Comparison of ENCODE assay signal across 25 cellular contexts in genomic region chr17:43026610-43027009, GRCh38. TPM values are rescaled to one million over a fixed set of nuclear protein-coding genes. Genes with fewer than 3 reads are reported as not detected.
DNase-seq lines count a peak whose midpoint lies in the region; ATAC-seq and TF ChIP-seq lines count a peak whose summit lies in the region.
"Had no signal": no experiment of that assay in that cellular context is flagged by ENCODE, and none has a peak within 500 bp of the region (broad histone marks: within the 10 kb centered on the region; RNA-seq: fewer than 3 reads in every experiment).

No MANE protein-coding gene starts in this region.

- H3K4me3 Mint-ChIP-seq in HFFc6 (no peak overlapping the region), nephron (peak overlapping the region; percentile 76)
- peak overlapping the region in 1 of 2 donors; percentile 12 for H3K4me3 Mint-ChIP-seq in effector memory CD8-positive, alpha-beta T cell
- H3K4me3 Mint-ChIP-seq: activated T-helper 17 cell treated with anti-CD3 and anti-CD28 coated beads, Interleukin-2, amount 50 U/mL, for 72 hours had no signal

- TF ChIP-seq CTCF in HFFc6 (IDR thresholded peaks at IDR 0.05) (peak; percentile 20; the same call in 1 of the 2 replicates), nephron (IDR thresholded peaks at IDR 0.05; ENCODE audit: unreplicated experiment in 3 of 3) (no peak), GM10266 (IDR thresholded peaks at IDR 0.05; ENCODE audit: control insufficient read depth, insufficient read depth, low read depth, missing control alignments) (no peak)

- DNase-seq in HFFc6 (no peak), GM10266 (ENCODE audit: extremely low spot score) (no peak), SIG-M5 treated with dmso at 0.1 percent for 504 hours (lab: John Stamatoyannopoulos, UW; ENCODE audit: unreplicated experiment) (no peak), HPDE6-E6E7 (ENCODE audit: extremely low spot score) (no peak)
- no peak for DNase-seq in effector memory CD8-positive, alpha-beta T cell
- DNase-seq: activated CD4-positive, alpha-beta T cell treated with anti-CD3 and anti-CD28 coated beads for 1 hour; brain microvascular endothelial cell; colonic mucosa; DMS53; heart right ventricle; KG1; lower lobe of right lung; NCI-H1694 treated with DMSO at 0.1 percent for 48 hours; NCI-H2227 treated with DMSO at 0.1 percent for 48 hours; NCI-H82; stimulated activated naive CD4-positive, alpha-beta T cell; T-helper 9 cell had no signal

- H3K9me3 Mint-ChIP-seq in HFFc6: no peaks in the 10 kb centered on the region
- no peaks in the 10 kb centered on the region for H3K9me3 Mint-ChIP-seq in effector memory CD8-positive, alpha-beta T cell
- H3K9me3 Mint-ChIP-seq in nephron: no peaks in the 10 kb centered on the region
- H3K9me3 Mint-ChIP-seq: activated T-helper 17 cell treated with anti-CD3 and anti-CD28 coated beads, Interleukin-2, amount 50 U/mL, for 72 hours had no signal

- peaks cover 16 to 46% (median 34%) of the 10 kb centered on the region in 10 experiments for H3K4me1 ChIP-seq in BLaER1 treated with 17β-estradiol and CSF1 and Interleukin-3, amounts not matched to agents 10 nM and 100 nM
- H3K4me1 ChIP-seq: colonic mucosa had no signal

- H3K36me3 ChIP-seq in BLaER1 treated with 17β-estradiol and CSF1 and Interleukin-3, amounts not matched to agents 10 nM and 100 nM: no peaks in the 10 kb centered on the region
- H3K36me3 ChIP-seq: brain microvascular endothelial cell, colonic mucosa, heart right ventricle, lower lobe of right lung, thoracic aorta had no signal

- H3K27me3 ChIP-seq in BLaER1 treated with 17β-estradiol and CSF1 and Interleukin-3, amounts not matched to agents 10 nM and 100 nM: peaks cover 0 to 20% (median 5%) of the 10 kb centered on the region in 11 experiments; a peak in 9 of 22 replicates
- H3K27me3 ChIP-seq: brain microvascular endothelial cell, colonic mucosa, heart right ventricle had no signal

- H3K9ac ChIP-seq in BLaER1 treated with 17β-estradiol and CSF1 and Interleukin-3, amounts not matched to agents 10 nM and 100 nM: no peak overlapping the region; a peak in 1 of 22 replicates

- H3K36me3 Mint-ChIP-seq in HFFc6 (ENCODE audit: low read depth): no peaks in the 10 kb centered on the region
- peaks cover 11% of the 10 kb centered on the region for H3K36me3 Mint-ChIP-seq in effector memory CD8-positive, alpha-beta T cell (ENCODE audit: insufficient read depth)
- H3K36me3 Mint-ChIP-seq in nephron (ENCODE audit: low read depth): no peaks in the 10 kb centered on the region

- H4K20me1 ChIP-seq in BLaER1 treated with 17β-estradiol and CSF1 and Interleukin-3, amounts not matched to agents 10 nM and 100 nM: no peaks in the 10 kb centered on the region; a peak in 1 of 22 replicates

- H3K4me2 ChIP-seq in BLaER1 treated with 17β-estradiol and CSF1 and Interleukin-3, amounts not matched to agents 10 nM and 100 nM: peak overlapping the region in 9 of 11 experiments; percentile 9 to 99 (median 85); a peak in 15 of 22 replicates

- H3K4me3 ChIP-seq in BLaER1 treated with 17β-estradiol and CSF1 and Interleukin-3, amounts not matched to agents 10 nM and 100 nM: no peak overlapping the region
- H3K4me3 ChIP-seq: colonic mucosa, GM12878, heart right ventricle, lower lobe of right lung, SJSA1, skin epidermis, thoracic aorta had no signal

- H3K4me1 Mint-ChIP-seq in HFFc6 (ENCODE audit: low read depth): peaks cover 10% of the 10 kb centered on the region
- peaks cover 13 to 14% of the 10 kb centered on the region in 2 donors for H3K4me1 Mint-ChIP-seq in effector memory CD8-positive, alpha-beta T cell (ENCODE audit: low read depth in 2 of 2)
- peaks cover 36% of the 10 kb centered on the region for H3K4me1 Mint-ChIP-seq in nephron

- H3K27ac Mint-ChIP-seq in HFFc6 (no peak overlapping the region), nephron (peak overlapping the region; percentile 59 to 79 (median 61))
- H3K27ac Mint-ChIP-seq in effector memory CD8-positive, alpha-beta T cell: peak overlapping the region; percentile 13 to 31
- H3K27ac Mint-ChIP-seq: activated T-helper 17 cell treated with anti-CD3 and anti-CD28 coated beads, Interleukin-2, amount 50 U/mL, for 72 hours had no signal

- no peak for ATAC-seq in effector memory CD8-positive, alpha-beta T cell (replicated peaks)
- ATAC-seq in HG02623 (IDR thresholded peaks at IDR 0.05; ENCODE audit: unreplicated experiment): no peak
- ATAC-seq: activated T-helper 17 cell treated with anti-CD3 and anti-CD28 coated beads, Interleukin-2, amount 50 U/mL, for 72 hours; GM12878; heart right ventricle; lower lobe of right lung had no signal

- H3K27me3 Mint-ChIP-seq in HFFc6 (ENCODE audit: insufficient read depth) (peaks cover 7% of the 10 kb centered on the region), nephron (ENCODE audit: low read depth) (no peaks in the 10 kb centered on the region)
- no peaks in the 10 kb centered on the region for H3K27me3 Mint-ChIP-seq in effector memory CD8-positive, alpha-beta T cell
- H3K27me3 Mint-ChIP-seq: activated T-helper 17 cell treated with anti-CD3 and anti-CD28 coated beads, Interleukin-2, amount 50 U/mL, for 72 hours had no signal

- no peaks in the 10 kb centered on the region for H3K9me3 ChIP-seq in BLaER1 treated with 17β-estradiol and CSF1 and Interleukin-3, amounts not matched to agents 10 nM and 100 nM (replicated peaks in 1 of 11)
- H3K9me3 ChIP-seq: colonic mucosa, heart right ventricle, lower lobe of right lung, SJSA1, thoracic aorta had no signal

- H3K27ac ChIP-seq in BLaER1 treated with 17β-estradiol and CSF1 and Interleukin-3, amounts not matched to agents 10 nM and 100 nM: no peak overlapping the region
- H3K27ac ChIP-seq: brain microvascular endothelial cell, colonic mucosa, heart right ventricle, lower lobe of right lung, SJSA1, skin epidermis had no signal

RNA-seq across cellular contexts. Expression of gene RND2, which starts 1.6 kb away (rescaled TPM):
- total RNA-seq in HFFc6 (2021; fragmentation: NEBNext Ultra II Directional; extraction: Animal tissue kit (Norgen Biotek cat#: 25700)): under 1 TPM; 0.14 to 0.43 (median 0.37) TPM
- total RNA-seq: activated T-helper 17 cell treated with anti-CD3 and anti-CD28 coated beads, Interleukin-2, amount 50 U/mL, for 72 hours; GM12878 had no signal

RNA-seq across cellular contexts. Expression of gene VAT1, which starts 4.4 kb away (rescaled TPM):
- 100 to 1,000 TPM; 150 to 274 (median 244) TPM for total RNA-seq in HFFc6 (2021; fragmentation: NEBNext Ultra II Directional; extraction: Animal tissue kit (Norgen Biotek cat#: 25700))

RNA-seq across cellular contexts. Expression of gene IFI35, which starts 20.0 kb away (rescaled TPM):
- 10 to 100 TPM in 4 of 6 experiments, 1 to 10 TPM in 2; 6.3 to 22.4 (median 18.8) TPM for total RNA-seq in HFFc6 (2021; fragmentation: NEBNext Ultra II Directional; extraction: Animal tissue kit (Norgen Biotek cat#: 25700))

RNA-seq across cellular contexts. Expression of gene RPL27, which starts 28.4 kb away (rescaled TPM):
- 1,000 to 10,000 TPM; 1,047 to 1,349 (median 1,243) TPM for total RNA-seq in HFFc6 (2021; fragmentation: NEBNext Ultra II Directional; extraction: Animal tissue kit (Norgen Biotek cat#: 25700))

RNA-seq across cellular contexts. Expression of gene RUNDC1, which starts 46.2 kb away (rescaled TPM):
- 10 to 100 TPM in 5 of 6 experiments, 1 to 10 TPM in 1; 9.9 to 14.6 (median 10.3) TPM for total RNA-seq in HFFc6 (2021; fragmentation: NEBNext Ultra II Directional; extraction: Animal tissue kit (Norgen Biotek cat#: 25700))
